ENCODE assay signal across 18 cellular contexts in genomic region chr2:101103846-101104245, GRCh38. TPM values are rescaled to one million over a fixed set of nuclear protein-coding genes. Genes with fewer than 3 reads are reported as not detected.
DNase-seq lines count a peak whose midpoint lies in the region; ATAC-seq, FAIRE-seq and TF ChIP-seq lines count a peak whose summit lies in the region.
"Had no signal": no experiment of that assay in that cellular context is flagged by ENCODE, and none has a peak within 500 bp of the region (broad histone marks: within the 10 kb centered on the region; RNA-seq: fewer than 3 reads in every experiment).

No MANE protein-coding gene starts in this region.

- POLR2A ChIA-PET in HepG2 (lab: Yijun Ruan, JAX) = no interaction called here

- peaks cover 16% of the 10 kb centered on the region for H4K20me1 ChIP-seq in HepG2 (ENCODE audit: insufficient read depth, low read length)

- H3K27me3 ChIP-seq in HepG2 (ENCODE audit: control insufficient read depth in 1 of 2, insufficient read depth in 2 of 2, low read length in 2 of 2) (no peaks in the 10 kb centered on the region), right lobe of liver (no peaks in the 10 kb centered on the region), prostate gland (replicated peaks; ENCODE audit: insufficient read depth) (no peaks in the 10 kb centered on the region), skeletal muscle tissue (ENCODE audit: control insufficient read depth in 3 of 3, insufficient read depth in 3 of 3, low read length in 3 of 3) (no peaks in the 10 kb centered on the region)

- H3K4me1 ChIP-seq in HepG2 (ENCODE audit: insufficient read depth, low read length) (peaks cover 53% of the 10 kb centered on the region), right lobe of liver (peaks cover 0 to 18% (median 9%) of the 10 kb centered on the region in 4 donors), prostate gland (replicated peaks) (no peaks in the 10 kb centered on the region), skeletal muscle tissue (ENCODE audit: control insufficient read depth in 3 of 3, insufficient read depth in 3 of 3, low read length in 3 of 3) (peaks cover 15 to 21% (median 17%) of the 10 kb centered on the region in 3 donors)

- DNase-seq in HepG2 (ENCODE audit: low spot score) (no peak), right lobe of liver (no peak), prostate gland (ENCODE audit: low spot score) (no peak), SHP77 (lab: John Stamatoyannopoulos, UW) (no peak), pons (ENCODE audit: low spot score) (no peak)
- DNase-seq: C1 segment of cervical spinal cord; Calu3; CD4-positive, alpha-beta memory T cell; COR-L47; DMS53; DMS79 treated with DMSO at 0.1 percent for 48 hours; GF-D8; H9 had no signal

- BruUV-seq in HepG2 (replicated peaks; lab: Mats Ljungman, UMichigan) = no TSS peak

- TF ChIP-seq RAD21 in HepG2 (CRISPR knock-in tag; IDR thresholded peaks at IDR 0.05) = no peak

- TF ChIP-seq EP300 in HepG2 (IDR thresholded peaks at IDR 0.05; ENCODE audit: low read depth in 2 of 2, low read length in 2 of 2) (no peak), HepG2 (CRISPR knock-in tag; IDR thresholded peaks at IDR 0.05; ENCODE audit: borderline replicate concordance) (no peak)

- H3K27ac ChIP-seq in HepG2 (ENCODE audit: extremely low read length, insufficient read depth, low read length) = no peak overlapping the region
- H3K27ac ChIP-seq in right lobe of liver = no peak overlapping the region
- H3K27ac ChIP-seq in prostate gland = peak overlapping the region; percentile 21 to 30
- peak overlapping the region; percentile 2 for H3K27ac ChIP-seq in skeletal muscle tissue (ENCODE audit: low read depth, low read length)

- H3K36me3 ChIP-seq in HepG2 (replicated peaks in 1 of 2; ENCODE audit: control insufficient read depth in 1 of 2, insufficient read depth in 2 of 2, low read length in 2 of 2) = no peaks in the 10 kb centered on the region; a peak in 1 of 5 replicates
- H3K36me3 ChIP-seq in right lobe of liver = no peaks in the 10 kb centered on the region
- no peaks in the 10 kb centered on the region for H3K36me3 ChIP-seq in prostate gland
- H3K36me3 ChIP-seq in skeletal muscle tissue (ENCODE audit: control insufficient read depth in 3 of 3, insufficient read depth in 3 of 3, low read length in 3 of 3) = no peaks in the 10 kb centered on the region

- TF ChIP-seq CTCF in HepG2 (CRISPR knock-in tag; IDR thresholded peaks at IDR 0.05) = no peak
- no peak for TF ChIP-seq CTCF in right lobe of liver (IDR thresholded peaks at IDR 0.05)
- TF ChIP-seq CTCF in prostate gland (IDR thresholded peaks at IDR 0.05) = no peak

- H2AFZ ChIP-seq in HepG2 (ENCODE audit: low read length) = no peak overlapping the region
- H2AFZ ChIP-seq: GM23338 had no signal

- no peak overlapping the region for H3K4me3 ChIP-seq in HepG2 (replicated peaks in 1 of 3; ENCODE audit: insufficient read depth in 1 of 3, low read depth in 2 of 3, low read length in 3 of 3)
- no peak overlapping the region for H3K4me3 ChIP-seq in right lobe of liver
- no peak overlapping the region for H3K4me3 ChIP-seq in prostate gland
- no peak overlapping the region for H3K4me3 ChIP-seq in skeletal muscle tissue (ENCODE audit: low read length in 3 of 3)
- H3K4me3 ChIP-seq: GM23338 had no signal

- in situ Hi-C loops in HepG2 (cut with HindIII; ENCODE audit: extremely low pct_ligation_motif_present, low pct_unique_long_range_greater_than_20kb) = no loop called here

- intact Hi-C loops in HepG2 (cut with micrococcal nuclease; ENCODE audit: unreplicated experiment) = no loop called here
- intact Hi-C loops in right lobe of liver (cut with DNase I) = no loop called here
- intact Hi-C loops in prostate gland (cut with DNase I) = no loop called here

- H3K9ac ChIP-seq in HepG2 (ENCODE audit: insufficient read depth, low read depth, low read length) (no peak overlapping the region), skeletal muscle tissue (ENCODE audit: low read depth in 1 of 3, low read length in 3 of 3) (no peak overlapping the region)

- FAIRE-seq in HepG2 (lab: Jason Lieb, UNC) = no peak
- FAIRE-seq: GM12891, GM18507 had no signal

- H3K4me2 ChIP-seq in HepG2 (ENCODE audit: low read depth, low read length) = no peak overlapping the region
- H3K4me2 ChIP-seq: GM23338 had no signal

- peaks cover 98% of the 10 kb centered on the region for H3K79me2 ChIP-seq in HepG2 (ENCODE audit: insufficient read depth, low read length)

- CTCF ChIA-PET in HepG2 (lab: Yijun Ruan, JAX; ENCODE audit: low intra/inter-chr PET ratio, low total read pairs) = no interaction called here

- ATAC-seq in HepG2 (no peak), right lobe of liver (no peak)
- ATAC-seq: GM23338, HCT116 had no signal

- H3K9me3 ChIP-seq in HepG2 (ENCODE audit: low read length) = no peaks in the 10 kb centered on the region
- H3K9me3 ChIP-seq in right lobe of liver = no peaks in the 10 kb centered on the region
- no peaks in the 10 kb centered on the region for H3K9me3 ChIP-seq in prostate gland
- H3K9me3 ChIP-seq in skeletal muscle tissue (ENCODE audit: control insufficient read depth in 3 of 3, low read length in 3 of 3) = no peaks in the 10 kb centered on the region

- TF ChIP-seq POLR2A in HepG2 (IDR thresholded peaks at IDR 0.05; ENCODE audit: insufficient read depth in 1 of 2, low read depth in 2 of 2, low read length in 2 of 2) (no peak), right lobe of liver (IDR thresholded peaks at IDR 0.05) (no peak), prostate gland (IDR thresholded peaks at IDR 0.05) (no peak)

TF ChIP-seq in HepG2, 621 proteins besides CTCF, POLR2A, EP300 and RAD21 (continues in another document):
- TF ChIP-seq ZNF615 (CRISPR knock-in tag; IDR thresholded peaks at IDR 0.05; ENCODE audit: borderline replicate concordance) (no peak), SALL2 (CRISPR knock-in tag; IDR thresholded peaks at IDR 0.05) (no peak), PRDM15 (CRISPR knock-in tag; IDR thresholded peaks at IDR 0.05) (peak; percentile 52; the same call in 1 of the 2 replicates)
- TF ChIP-seq, protein P1, sequence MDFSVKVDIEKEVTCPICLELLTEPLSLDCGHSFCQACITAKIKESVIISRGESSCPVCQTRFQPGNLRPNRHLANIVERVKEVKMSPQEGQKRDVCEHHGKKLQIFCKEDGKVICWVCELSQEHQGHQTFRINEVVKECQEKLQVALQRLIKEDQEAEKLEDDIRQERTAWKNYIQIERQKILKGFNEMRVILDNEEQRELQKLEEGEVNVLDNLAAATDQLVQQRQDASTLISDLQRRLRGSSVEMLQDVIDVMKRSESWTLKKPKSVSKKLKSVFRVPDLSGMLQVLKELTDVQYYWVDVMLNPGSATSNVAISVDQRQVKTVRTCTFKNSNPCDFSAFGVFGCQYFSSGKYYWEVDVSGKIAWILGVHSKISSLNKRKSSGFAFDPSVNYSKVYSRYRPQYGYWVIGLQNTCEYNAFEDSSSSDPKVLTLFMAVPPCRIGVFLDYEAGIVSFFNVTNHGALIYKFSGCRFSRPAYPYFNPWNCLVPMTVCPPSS (IDR thresholded peaks at IDR 0.05) = no peak

RNA-seq across cellular contexts. Expression of gene TBC1D8, which starts 47.3 kb away (rescaled TPM):
- total RNA-seq in HepG2 (2016; rRNA removed; fragmentation: Illumina TruSeq; extraction: Trizol) (24.6 and 45.1 TPM in 2 replicates), right lobe of liver (10 to 100 TPM; 17.3 to 31.2 (median 21.5) TPM), prostate gland (100 to 1,000 TPM in 1 of 2 donors, 10 to 100 TPM in 1; 86.1 to 149 TPM), skeletal muscle tissue (16.2 TPM)
- 19.7 and 20.1 TPM in 2 replicates for total RNA-seq in HepG2 (2016; cell fraction: cytosol; rRNA removed; fragmentation: Illumina TruSeq; extraction: Trizol; ENCODE audit: low read depth)
- 24.0 and 41.1 TPM in 2 replicates for total RNA-seq in HepG2 (2016; cell fraction: insoluble cytoplasmic fraction; rRNA removed; fragmentation: Illumina TruSeq; extraction: Trizol)
- total RNA-seq in HepG2 (2016; cell fraction: membrane; rRNA removed; fragmentation: Illumina TruSeq; extraction: Trizol) = 25.6 and 27.6 TPM in 2 replicates
- 65.7 and 82.2 TPM in 2 replicates for total RNA-seq in HepG2 (2016; cell fraction: nucleus; rRNA removed; fragmentation: Illumina TruSeq; extraction: Trizol)
- polyA plus RNA-seq in HepG2 (2011; rRNA removed) = 95.4 and 109 TPM in 2 replicates
- 29.9 and 31.1 TPM in 2 replicates for polyA plus RNA-seq in HepG2 (2011; cell fraction: cytosol; rRNA removed)
- 436 and 543 TPM in 2 replicates for polyA plus RNA-seq in HepG2 (2011; cell fraction: nucleus; rRNA removed)
- polyA plus RNA-seq in HepG2 (2012) = 48.7 and 51.7 TPM in 2 replicates
- 3.0 and 3.1 TPM in 2 replicates for polyA plus RNA-seq in HepG2 (2016; cell fraction: cytosol; fragmentation: Illumina TruSeq; extraction: Trizol; ENCODE audit: low read depth)
- 19.9 and 22.5 TPM in 2 replicates for polyA plus RNA-seq in HepG2 (2016; cell fraction: insoluble cytoplasmic fraction; fragmentation: Illumina TruSeq; extraction: Trizol; ENCODE audit: low read depth)
- polyA plus RNA-seq in HepG2 (2016; cell fraction: membrane; fragmentation: Illumina TruSeq; extraction: Trizol; ENCODE audit: low read depth) = 8.5 and 9.7 TPM in 2 replicates
- polyA plus RNA-seq in HepG2 (2016; cell fraction: nucleus; fragmentation: Illumina TruSeq; extraction: Trizol; ENCODE audit: insufficient read depth, low read depth) = 164 and 165 TPM in 2 replicates
- polyA minus RNA-seq in HepG2 (2011; rRNA and poly(A)+ RNA removed; ENCODE audit: low replicate concordance) = 49.0 and 185 TPM in 2 replicates
- 17.5 and 18.1 TPM in 2 replicates for polyA minus RNA-seq in HepG2 (2011; cell fraction: cytosol; rRNA and poly(A)+ RNA removed)
- polyA minus RNA-seq in HepG2 (2011; cell fraction: nucleus; rRNA and poly(A)+ RNA removed) = 201 and 233 TPM in 2 replicates

Comparison
In these comparisons a context has a peak if more than half of its experiments do, and no peak if none do; other contexts are left out.
1. H3K27ac ChIP-seq: peak in prostate gland (2 of 2) and skeletal muscle tissue (single experiment); none in HepG2 (single experiment) and right lobe of liver (0 of 3).